8 cellular contexts compared by ENCODE assay signal in genomic region chr5:154610321-154611154, GRCh38.
A peak's percentile ranks its signal among the peaks of the same experiment; 100 is the strongest.
DNase-seq lines count a peak whose midpoint lies in the region; ATAC-seq, FAIRE-seq and TF ChIP-seq lines count a peak whose summit lies in the region.

No MANE protein-coding gene starts in this region.

- TF ChIP-seq POLR2A in NB4 (IDR thresholded peaks at IDR 0.05; ENCODE audit: extremely low read depth, insufficient read length) (no peak), K562 (conservative IDR thresholded peaks at IDR 0.05) (no peak), gastrocnemius medialis (IDR thresholded peaks at IDR 0.05) (no peak)

- H3K79me2 ChIP-seq in K562 (ENCODE audit: control insufficient read depth, insufficient read depth, low read length), result no peaks in the 10 kb centered on the region

- BruUV-seq in K562 (replicated peaks; lab: Mats Ljungman, UMichigan), result no TSS peak

- no peaks in the 10 kb centered on the region for H3K9me3 Mint-ChIP-seq in HFFc6

- H3K27me3 Mint-ChIP-seq in HFFc6 (ENCODE audit: insufficient read depth), result peaks cover 51% of the 10 kb centered on the region

- intact Hi-C loops in K562 (cut with micrococcal nuclease), result loop anchor here (1.0 to 2.0 kb wide), 4 partner anchors 143 to 636 kb away; no protein-coding TSS in a partner anchor
- intact Hi-C loops in gastrocnemius medialis (cut with DNase I; ENCODE audit: low total_unique reads), result loop anchor here (1.0 kb wide), 1 partner anchor 143 kb away; no protein-coding TSS in a partner anchor

- no peak overlapping the region for H3K4me3 ChIP-seq in NB4 (ENCODE audit: low read depth, low read length)
- no peak overlapping the region for H3K4me3 ChIP-seq in K562
- H3K4me3 ChIP-seq in iPS-15b (ENCODE audit: low read depth, low read length), result peak overlapping the region; percentile 75
- H3K4me3 ChIP-seq in gastrocnemius medialis, result peak overlapping the region; percentile 5 to 55 (median 39)

- H3K4me2 ChIP-seq in K562 (ENCODE audit: insufficient read depth, low read length), result no peak overlapping the region; the same call in 1 of the 2 replicates

- peaks cover 7% of the 10 kb centered on the region; the same call in 1 of the 2 replicates for H3K4me1 Mint-ChIP-seq in HFFc6 (ENCODE audit: low read depth)

- H3K9me1 ChIP-seq in K562 (ENCODE audit: control insufficient read depth, insufficient read depth, low read length), result no peaks in the 10 kb centered on the region

- TF ChIP-seq EP300 in K562 (IDR thresholded peaks at IDR 0.05; ENCODE audit: low read length), result no peak

- H2AFZ ChIP-seq in K562 (ENCODE audit: low read depth, low read length), result peak overlapping the region; percentile 26; the same call in 1 of the 2 replicates

- H3K9me3 ChIP-seq in K562 (replicated peaks; ENCODE audit: control insufficient read depth, insufficient read depth, low read depth, low read length) (no peaks in the 10 kb centered on the region), iPS-15b (ENCODE audit: control insufficient read depth, insufficient read depth, low read length) (no peaks in the 10 kb centered on the region), gastrocnemius medialis (no peaks in the 10 kb centered on the region)

- peak; percentile 55 for FAIRE-seq in K562 (lab: Jason Lieb, UNC)

- H3K27me3 ChIP-seq in K562 (ENCODE audit: control insufficient read depth in 2 of 2, insufficient read depth in 2 of 2, low read length in 2 of 2), result peaks cover 30 to 59% of the 10 kb centered on the region in 2 experiments
- peaks cover 60% of the 10 kb centered on the region for H3K27me3 ChIP-seq in iPS-15b (ENCODE audit: control insufficient read depth, insufficient read depth, low read length)
- H3K27me3 ChIP-seq in gastrocnemius medialis, result peaks cover 43 to 54% (median 44%) of the 10 kb centered on the region in 3 donors

- peak overlapping the region; percentile 77; the same call in 1 of the 2 replicates for H3K4me3 Mint-ChIP-seq in HFFc6

- H3K4me1 ChIP-seq in K562 (replicated peaks in 1 of 2; ENCODE audit: control insufficient read depth in 2 of 2, insufficient read depth in 2 of 2, low read length in 2 of 2) (peaks cover 0 to 18% of the 10 kb centered on the region in 2 experiments; a peak in 2 of 5 replicates), iPS-15b (ENCODE audit: control insufficient read depth, insufficient read depth, low read length) (no peaks in the 10 kb centered on the region), gastrocnemius medialis (peaks cover 6 to 15% of the 10 kb centered on the region in 2 donors)

- no peaks in the 10 kb centered on the region for H3K36me3 ChIP-seq in K562 (ENCODE audit: control insufficient read depth, insufficient read depth, low read length)
- H3K36me3 ChIP-seq in iPS-15b (ENCODE audit: control insufficient read depth, insufficient read depth, low read length), result no peaks in the 10 kb centered on the region
- no peaks in the 10 kb centered on the region for H3K36me3 ChIP-seq in gastrocnemius medialis

- 9% methylated on average over 46 of the region's 50 CpGs for WGBS in K562 (ENCODE audit: insufficient coverage, low coverage, missing lambda C conversion rate)

- TF ChIP-seq CTCF in HFFc6 (IDR thresholded peaks at IDR 0.05), result peak; percentile 91
- TF ChIP-seq CTCF in NB4 (IDR thresholded peaks at IDR 0.05; ENCODE audit: low read depth, low read length), result peak; percentile 88
- TF ChIP-seq CTCF in K562 (IDR thresholded peaks at IDR 0.05 in 2 of 3, conservative IDR thresholded peaks at IDR 0.05 in 1 of 3; ENCODE audit: insufficient read depth in 2 of 3, low read depth in 1 of 3, low read length in 3 of 3), result peak; percentile 92 to 97 (median 96)
- TF ChIP-seq CTCF in gastrocnemius medialis (IDR thresholded peaks at IDR 0.05 in 4 of 5, conservative IDR thresholded peaks at IDR 0.05 in 1 of 5), result peak; percentile 32 to 72 (median 67)

- peak; percentile 28 for DNase-seq in NCI-H2107 treated with DMSO at 0.1 percent for 48 hours (lab: John Stamatoyannopoulos, UW; ENCODE audit: unreplicated experiment)
- no peak for DNase-seq in NCI-H2107 (lab: John Stamatoyannopoulos, UW)
- peak; percentile 52 for DNase-seq in HFFc6
- peak; percentile 82 for DNase-seq in NB4 (ENCODE audit: low read depth)
- DNase-seq in T-helper 1 cell, result peak in 3 of 5 donors; percentile 10 to 63 (median 26)
- DNase-seq in K562 (ENCODE audit: extremely low read depth in 1 of 4, low spot score in 3 of 4), result peak; percentile 83 to 89 (median 86)
- DNase-seq in gastrocnemius medialis, result peak; percentile 32 to 33

- CTCF ChIA-PET in K562 (lab: Yijun Ruan, JAX; ENCODE audit: low intra/inter-chr PET ratio), result interaction anchor here (0.7 to 2.0 kb wide), 7 partner anchors 89 to 636 kb away, joined by 3 to 21 read pairs (median 3); no protein-coding TSS in a partner anchor

- TF ChIP-seq RAD21 in K562 (CRISPR knock-in tag; conservative IDR thresholded peaks at IDR 0.05 in 1 of 2, IDR thresholded peaks at IDR 0.05 in 1 of 2), result peak; percentile 92 to 96

- in situ Hi-C loops in K562 (cut with MboI), result no loop called here
- in situ Hi-C loops in gastrocnemius medialis (cut with MboI; ENCODE audit: low sequenced_read_pairs in 4 of 4), result no loop called here

- no peak overlapping the region for H3K27ac Mint-ChIP-seq in HFFc6

- ATAC-seq in K562 (peak; percentile 98), gastrocnemius medialis (peak; percentile 70 to 81)

- peak overlapping the region in 1 of 2 experiments; percentile 75; a peak in 2 of 4 replicates for H3K9ac ChIP-seq in K562 (ENCODE audit: insufficient read depth in 1 of 2, low read depth in 2 of 2, low read length in 2 of 2)
- no peak overlapping the region for H3K9ac ChIP-seq in iPS-15b (ENCODE audit: low read depth, low read length)

- H4K20me1 ChIP-seq in K562 (replicated peaks; ENCODE audit: control insufficient read depth, insufficient read depth, low read length), result no peaks in the 10 kb centered on the region

- POLR2A ChIA-PET in K562 (lab: Yijun Ruan, JAX), result no interaction called here

- H3K27ac ChIP-seq in K562 (ENCODE audit: extremely low read depth, low read depth, low read length), result no peak overlapping the region
- H3K27ac ChIP-seq in gastrocnemius medialis, result no peak overlapping the region

- no peaks in the 10 kb centered on the region for H3K36me3 Mint-ChIP-seq in HFFc6 (ENCODE audit: low read depth)

TF ChIP-seq in K562, 482 proteins besides CTCF, POLR2A, EP300 and RAD21 (continues in another document):
- TF ChIP-seq BRD4 (IDR thresholded peaks at IDR 0.05) (no peak), SMARCA4 (IDR thresholded peaks at IDR 0.05) (no peak), RNF2 (IDR thresholded peaks at IDR 0.05) (0 out of 2 replicates have a peak, but pooled peaks have one; percentile 20), KLF16 (IDR thresholded peaks at IDR 0.05) (peak; percentile 22; the same call in 1 of the 2 replicates), RHOXF2B (CRISPR knock-in tag; conservative IDR thresholded peaks at IDR 0.05) (no peak), L3MBTL2 (IDR thresholded peaks at IDR 0.05) (peak; percentile 86), NBN (IDR thresholded peaks at IDR 0.05; ENCODE audit: low read depth) (no peak), CBX3 (IDR thresholded peaks at IDR 0.05; ENCODE audit: borderline replicate concordance in 1 of 2, low read length in 2 of 2) (peak in 1 of 2 experiments; percentile 68; a peak in 1 of 3 replicates), HOXB6 (CRISPR knock-in tag; IDR thresholded peaks at IDR 0.05; ENCODE audit: borderline replicate concordance) (no peak), ZNF384 (IDR thresholded peaks at IDR 0.05; ENCODE audit: low read depth, low read length) (peak; percentile 20; the same call in 1 of the 2 replicates), NFIC (IDR thresholded peaks at IDR 0.05) (0 out of 2 replicates have a peak, but pooled peaks have one; percentile 10), YY1 (IDR thresholded peaks at IDR 0.05; ENCODE audit: borderline replicate concordance in 1 of 3, control insufficient read depth in 1 of 3, extremely low read depth in 1 of 3, insufficient read depth in 3 of 3, insufficient read length in 1 of 3, insufficient replicate concordance in 2 of 3, low read depth in 1 of 3, low read length in 2 of 3) (peak in 1 of 3 experiments; percentile 41), CXXC5 (CRISPR knock-in tag; IDR thresholded peaks at IDR 0.05) (peak; percentile 56), ZNF507 (tag; conservative IDR thresholded peaks at IDR 0.05) (no peak), HCFC1 (IDR thresholded peaks at IDR 0.05; ENCODE audit: low read depth, low read length) (0 out of 2 replicates have a peak, but pooled peaks have one; percentile 13), DMBX1 (CRISPR knock-in tag; IDR thresholded peaks at IDR 0.05; ENCODE audit: borderline replicate concordance) (no peak)

Comparison
In these comparisons a context has a peak if more than half of its experiments do, and no peak if none do; other contexts are left out.
1. H3K4me3 ChIP-seq: peak in iPS-15b (single experiment) and gastrocnemius medialis (4 of 4); none in NB4 (single experiment) and K562 (single experiment).
2. Peak in every context shown above with its lines, with median percentiles within 50 percentile points of each other: CTCF ChIP-seq.